In the genomic region with DNA sequence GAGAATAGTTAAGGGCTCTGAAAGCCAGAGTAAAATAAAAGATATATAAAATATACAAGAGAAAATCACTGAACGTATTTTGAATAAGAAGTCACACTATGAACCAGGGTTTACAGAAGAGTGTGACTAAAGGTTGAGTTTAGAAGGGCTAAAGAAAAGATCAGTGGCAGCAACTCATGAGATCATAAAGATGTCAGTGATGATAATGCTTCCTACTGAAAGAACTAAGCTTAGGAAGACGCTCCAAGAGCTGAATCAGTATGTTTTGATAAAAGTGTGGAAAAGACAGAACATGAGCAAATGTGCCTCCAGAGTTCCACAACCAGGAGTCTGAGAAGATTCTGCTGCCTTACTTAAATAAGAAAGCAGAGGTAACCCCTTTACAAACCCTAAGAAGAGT, we compare ENCODE assay signal across 1 cellular context.
TF ChIP-seq lines count a peak whose summit lies in the region.

No MANE protein-coding gene starts in this region.

TF ChIP-seq in HCT116, 20 proteins besides CTCF, POLR2A, EP300 and RAD21 (continued from another document):
- TF ChIP-seq FOSL1 (IDR thresholded peaks at IDR 0.05; ENCODE audit: low read depth) (no peak), ELF1 (IDR thresholded peaks at IDR 0.05; ENCODE audit: borderline replicate concordance, low read depth) (no peak), ATF3 (IDR thresholded peaks at IDR 0.05) (no peak), JUND (IDR thresholded peaks at IDR 0.05) (no peak), CBX3 (IDR thresholded peaks at IDR 0.05; ENCODE audit: low read depth) (no peak)
- TF ChIP-seq, protein P1, sequence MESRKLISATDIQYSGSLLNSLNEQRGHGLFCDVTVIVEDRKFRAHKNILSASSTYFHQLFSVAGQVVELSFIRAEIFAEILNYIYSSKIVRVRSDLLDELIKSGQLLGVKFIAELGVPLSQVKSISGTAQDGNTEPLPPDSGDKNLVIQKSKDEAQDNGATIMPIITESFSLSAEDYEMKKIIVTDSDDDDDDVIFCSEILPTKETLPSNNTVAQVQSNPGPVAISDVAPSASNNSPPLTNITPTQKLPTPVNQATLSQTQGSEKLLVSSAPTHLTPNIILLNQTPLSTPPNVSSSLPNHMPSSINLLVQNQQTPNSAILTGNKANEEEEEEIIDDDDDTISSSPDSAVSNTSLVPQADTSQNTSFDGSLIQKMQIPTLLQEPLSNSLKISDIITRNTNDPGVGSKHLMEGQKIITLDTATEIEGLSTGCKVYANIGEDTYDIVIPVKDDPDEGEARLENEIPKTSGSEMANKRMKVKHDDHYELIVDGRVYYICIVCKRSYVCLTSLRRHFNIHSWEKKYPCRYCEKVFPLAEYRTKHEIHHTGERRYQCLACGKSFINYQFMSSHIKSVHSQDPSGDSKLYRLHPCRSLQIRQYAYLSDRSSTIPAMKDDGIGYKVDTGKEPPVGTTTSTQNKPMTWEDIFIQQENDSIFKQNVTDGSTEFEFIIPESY (IDR thresholded peaks at IDR 0.05; ENCODE audit: extremely low read depth, insufficient replicate concordance, low read length): no peak
